8 cellular contexts compared by ENCODE assay signal in the genomic region with DNA sequence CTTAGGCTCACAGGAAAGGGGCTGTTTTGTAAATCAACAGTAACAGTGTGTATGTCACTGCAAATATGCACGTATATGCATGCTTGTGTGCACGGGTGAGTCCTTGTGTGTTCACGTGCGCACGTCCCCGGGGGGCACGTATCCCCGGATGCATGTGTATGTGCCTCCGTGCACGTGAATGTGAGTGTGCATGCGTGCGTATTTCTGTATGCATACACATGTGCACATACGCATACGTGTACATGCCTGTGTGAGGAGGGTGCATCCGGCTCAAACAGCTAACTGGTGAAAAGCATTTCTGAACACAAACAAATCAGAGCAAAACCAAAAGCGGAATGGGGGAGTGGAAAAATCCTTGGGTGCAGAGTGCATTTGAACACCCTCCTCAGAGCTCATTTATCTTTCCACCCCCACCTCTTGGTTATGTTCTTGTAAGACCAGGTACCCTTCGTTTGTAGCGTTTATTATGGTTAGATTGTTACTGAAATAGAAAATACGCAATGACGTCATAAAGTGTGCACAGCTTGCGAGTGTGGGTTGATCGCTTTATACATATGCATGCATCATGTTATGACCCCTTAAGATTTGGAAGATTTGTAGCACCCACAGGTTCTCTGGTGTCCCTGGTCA. TPM values are rescaled to one million over a fixed set of nuclear protein-coding genes. Genes with fewer than 3 reads are reported as not detected.
A peak's percentile ranks its signal among the peaks of the same experiment; 100 is the strongest.
DNase-seq lines count a peak whose midpoint lies in the region; ATAC-seq and TF ChIP-seq lines count a peak whose summit lies in the region.

No MANE protein-coding gene starts in this region.

- peaks cover 27% of the 10 kb centered on the region for H3K36me3 Mint-ChIP-seq in CD4-positive, alpha-beta T cell (ENCODE audit: low read depth)
- no peaks in the 10 kb centered on the region for H3K36me3 Mint-ChIP-seq in activated T-helper 2 cell treated with anti-CD3 and anti-CD28 coated beads, Interferon-gamma antibody, Interleukin-2, Interleukin-4, amounts not matched to agents 10 μg/mL and 5 μg/mL and 100 μg/mL, durations not matched to agents 14 hours and 24 hours and 36 hours (ENCODE audit: low read depth)
- no peaks in the 10 kb centered on the region for H3K36me3 Mint-ChIP-seq in stimulated activated naive CD8-positive, alpha-beta T cell treated with anti-CD3 and anti-CD28 coated beads, Interleukin-15, Interleukin-2, amounts not matched to agents 100 ng/mL and 50 ng/mL, for 24 hours (ENCODE audit: low read depth)

- no peaks in the 10 kb centered on the region for H3K79me2 ChIP-seq in MM.1S (ENCODE audit: low read length)

- no peaks in the 10 kb centered on the region for H3K27me3 Mint-ChIP-seq in CD4-positive, alpha-beta T cell
- H3K27me3 Mint-ChIP-seq in activated T-helper 2 cell treated with anti-CD3 and anti-CD28 coated beads, Interferon-gamma antibody, Interleukin-2, Interleukin-4, amounts not matched to agents 10 μg/mL and 5 μg/mL and 100 μg/mL, durations not matched to agents 14 hours and 24 hours and 36 hours (ENCODE audit: low read depth): no peaks in the 10 kb centered on the region
- no peaks in the 10 kb centered on the region for H3K27me3 Mint-ChIP-seq in stimulated activated naive CD8-positive, alpha-beta T cell treated with anti-CD3 and anti-CD28 coated beads, Interleukin-15, Interleukin-2, amounts not matched to agents 100 ng/mL and 50 ng/mL, for 24 hours

- intact Hi-C loops in CD4-positive, alpha-beta T cell (cut with DNase I, micrococcal nuclease): loop anchor here (1.0 to 5.0 kb wide), 14 partner anchors 21 to 782 kb away; partner anchors contain the start of genes CHKB (in 2 of the 2), SCO2 (in 2 of the 2), KLHDC7B (in 1 of the 2) and LMF2 (in 1 of the 2)
- intact Hi-C loops in activated T-helper 2 cell treated with anti-CD3 and anti-CD28 coated beads, Interferon-gamma antibody, Interleukin-2, Interleukin-4, amounts not matched to agents 10 μg/mL and 5 μg/mL and 100 μg/mL, durations not matched to agents 14 hours and 24 hours and 36 hours (cut with micrococcal nuclease): loop anchor here (1.0 to 5.0 kb wide), 5 partner anchors 38 to 376 kb away; partner anchors contain the start of genes PPP6R2 and TUBGCP6
- intact Hi-C loops in left ventricle myocardium superior (cut with micrococcal nuclease): no loop called here

- CTCF ChIA-PET in CD4-positive, alpha-beta T cell (lab: Charles Lee): interaction anchor here (0.7 to 3.8 kb wide), 20 partner anchors 12 to 472 kb away, joined by 3 to 35 read pairs (median 5); partner anchors contain the start of genes LMF2, NCAPH2, SCO2 and SYCE3

- DNase-seq in CD4-positive, alpha-beta T cell: peak; percentile 39 to 88 (median 58)
- DNase-seq in MM.1S (peak; percentile 56), left ventricle myocardium superior (no peak), NCI-H1694 (lab: John Stamatoyannopoulos, UW) (no peak), cerebellum (ENCODE audit: low spot score) (no peak)
- peak; percentile 73 for DNase-seq in activated T-helper 2 cell treated with anti-CD3 and anti-CD28 coated beads, Interferon-gamma antibody, Interleukin-2, Interleukin-4, amounts not matched to agents 10 μg/mL and 5 μg/mL and 100 μg/mL, durations not matched to agents 14 hours and 24 hours and 36 hours (ENCODE audit: low spot score)

- no peaks in the 10 kb centered on the region for H3K36me3 ChIP-seq in MM.1S (replicated peaks; ENCODE audit: insufficient read depth, low read length)

- ATAC-seq in CD4-positive, alpha-beta T cell (ENCODE audit: poor library complexity): peak; percentile 59
- ATAC-seq in GM21526 (IDR thresholded peaks at IDR 0.05; ENCODE audit: low FRiP score, unreplicated experiment) (peak; percentile 41), left ventricle myocardium superior (peak; percentile 27)

- H3K4me3 ChIP-seq in MM.1S (ENCODE audit: low read length): peak overlapping the region; percentile 73

- H3K4me1 Mint-ChIP-seq in CD4-positive, alpha-beta T cell (ENCODE audit: low read depth): peaks cover 35% of the 10 kb centered on the region
- H3K4me1 Mint-ChIP-seq in activated T-helper 2 cell treated with anti-CD3 and anti-CD28 coated beads, Interferon-gamma antibody, Interleukin-2, Interleukin-4, amounts not matched to agents 10 μg/mL and 5 μg/mL and 100 μg/mL, durations not matched to agents 14 hours and 24 hours and 36 hours (ENCODE audit: low read depth): peaks cover 32% of the 10 kb centered on the region
- H3K4me1 Mint-ChIP-seq in stimulated activated naive CD8-positive, alpha-beta T cell treated with anti-CD3 and anti-CD28 coated beads, Interleukin-15, Interleukin-2, amounts not matched to agents 100 ng/mL and 50 ng/mL, for 24 hours (ENCODE audit: low read depth): peaks cover 39% of the 10 kb centered on the region

- H3K4me3 Mint-ChIP-seq in CD4-positive, alpha-beta T cell: peak overlapping the region; percentile 90
- peak overlapping the region; percentile 81 for H3K4me3 Mint-ChIP-seq in activated T-helper 2 cell treated with anti-CD3 and anti-CD28 coated beads, Interferon-gamma antibody, Interleukin-2, Interleukin-4, amounts not matched to agents 10 μg/mL and 5 μg/mL and 100 μg/mL, durations not matched to agents 14 hours and 24 hours and 36 hours (ENCODE audit: low read depth)
- peak overlapping the region; percentile 75 for H3K4me3 Mint-ChIP-seq in stimulated activated naive CD8-positive, alpha-beta T cell treated with anti-CD3 and anti-CD28 coated beads, Interleukin-15, Interleukin-2, amounts not matched to agents 100 ng/mL and 50 ng/mL, for 24 hours

- H3K9me3 ChIP-seq in CD4-positive, alpha-beta T cell (ENCODE audit: control insufficient read depth, low read length): no peaks in the 10 kb centered on the region
- no peaks in the 10 kb centered on the region for H3K9me3 ChIP-seq in MM.1S (replicated peaks; ENCODE audit: insufficient read depth, low read length)

- no peaks in the 10 kb centered on the region for H3K27me3 ChIP-seq in CD4-positive, alpha-beta T cell (ENCODE audit: control insufficient read depth, insufficient read depth, low read length)
- no peaks in the 10 kb centered on the region for H3K27me3 ChIP-seq in MM.1S (replicated peaks; ENCODE audit: insufficient read depth, low read length)

- peaks cover 18% of the 10 kb centered on the region for H3F3A ChIP-seq in MM.1S (ENCODE audit: insufficient read depth, low read length)

- no peaks in the 10 kb centered on the region for H3K9me3 Mint-ChIP-seq in CD4-positive, alpha-beta T cell
- no peaks in the 10 kb centered on the region for H3K9me3 Mint-ChIP-seq in activated T-helper 2 cell treated with anti-CD3 and anti-CD28 coated beads, Interferon-gamma antibody, Interleukin-2, Interleukin-4, amounts not matched to agents 10 μg/mL and 5 μg/mL and 100 μg/mL, durations not matched to agents 14 hours and 24 hours and 36 hours
- no peaks in the 10 kb centered on the region for H3K9me3 Mint-ChIP-seq in stimulated activated naive CD8-positive, alpha-beta T cell treated with anti-CD3 and anti-CD28 coated beads, Interleukin-15, Interleukin-2, amounts not matched to agents 100 ng/mL and 50 ng/mL, for 24 hours

- H2AFZ ChIP-seq in MM.1S (ENCODE audit: low read length): peak overlapping the region; percentile 70

- peaks cover 24% of the 10 kb centered on the region for H3K4me1 ChIP-seq in MM.1S (ENCODE audit: low read length)

- H3K27ac ChIP-seq in CD4-positive, alpha-beta T cell (ENCODE audit: low read depth, low read length): peak overlapping the region; percentile 85
- peak overlapping the region; percentile 71; the same call in 1 of the 2 replicates for H3K27ac ChIP-seq in MM.1S (ENCODE audit: low read length)

- no peaks in the 10 kb centered on the region for H3K9me2 ChIP-seq in MM.1S (replicated peaks; ENCODE audit: insufficient read depth, low read length)

- TF ChIP-seq CTCF in CD4-positive, alpha-beta T cell (IDR thresholded peaks at IDR 0.05): no peak
- TF ChIP-seq CTCF in MM.1S (IDR thresholded peaks at IDR 0.05; ENCODE audit: low read length): no peak

- no peaks in the 10 kb centered on the region for H4K20me1 ChIP-seq in MM.1S (ENCODE audit: insufficient read depth, low read length)

- H3K9ac ChIP-seq in MM.1S (ENCODE audit: low read length): peak overlapping the region; percentile 40

- H3K27ac Mint-ChIP-seq in CD4-positive, alpha-beta T cell: peak overlapping the region; percentile 98
- H3K27ac Mint-ChIP-seq in activated T-helper 2 cell treated with anti-CD3 and anti-CD28 coated beads, Interferon-gamma antibody, Interleukin-2, Interleukin-4, amounts not matched to agents 10 μg/mL and 5 μg/mL and 100 μg/mL, durations not matched to agents 14 hours and 24 hours and 36 hours: peak overlapping the region; percentile 96
- H3K27ac Mint-ChIP-seq in stimulated activated naive CD8-positive, alpha-beta T cell treated with anti-CD3 and anti-CD28 coated beads, Interleukin-15, Interleukin-2, amounts not matched to agents 100 ng/mL and 50 ng/mL, for 24 hours: peak overlapping the region; percentile 72

- peak overlapping the region; percentile 96 for H3K4me2 ChIP-seq in MM.1S (ENCODE audit: low read depth, low read length)

- POLR2A ChIA-PET in CD4-positive, alpha-beta T cell (lab: Charles Lee): interaction anchor here (0.6 to 3.4 kb wide), 51 partner anchors 9 to 765 kb away, joined by 3 to 152 read pairs (median 5); partner anchors contain the start of genes CHKB, CPT1B, HDAC10 and KLHDC7B

RNA-seq across cellular contexts. Expression of gene ARSA, which starts 7.0 kb away (rescaled TPM):
- total RNA-seq in CD4-positive, alpha-beta T cell: 10 to 100 TPM; 52.3 to 54.4 TPM
- total RNA-seq in activated T-helper 2 cell treated with anti-CD3 and anti-CD28 coated beads, Interferon-gamma antibody, Interleukin-2, Interleukin-4, amounts not matched to agents 10 μg/mL and 5 μg/mL and 100 μg/mL, durations not matched to agents 14 hours and 24 hours and 36 hours: 25.0 TPM in 2 replicates
- total RNA-seq in left ventricle myocardium superior (22.2 TPM), cerebellum (5.9 TPM)

RNA-seq across cellular contexts. Expression of gene MAPK8IP2, which starts 20.4 kb away (rescaled TPM):
- total RNA-seq in CD4-positive, alpha-beta T cell: under 1 TPM; 0.31 to 0.52 TPM
- total RNA-seq in activated T-helper 2 cell treated with anti-CD3 and anti-CD28 coated beads, Interferon-gamma antibody, Interleukin-2, Interleukin-4, amounts not matched to agents 10 μg/mL and 5 μg/mL and 100 μg/mL, durations not matched to agents 14 hours and 24 hours and 36 hours: 0.09 and 0.16 TPM in 2 replicates
- total RNA-seq in left ventricle myocardium superior: 0.57 TPM
- total RNA-seq in cerebellum: 38.4 TPM

RNA-seq across cellular contexts. Expression of gene CHKB, which starts 38.3 kb away (rescaled TPM):
- total RNA-seq in CD4-positive, alpha-beta T cell: 100 to 1,000 TPM; 152 to 156 TPM
- 86.1 and 90.9 TPM in 2 replicates for total RNA-seq in activated T-helper 2 cell treated with anti-CD3 and anti-CD28 coated beads, Interferon-gamma antibody, Interleukin-2, Interleukin-4, amounts not matched to agents 10 μg/mL and 5 μg/mL and 100 μg/mL, durations not matched to agents 14 hours and 24 hours and 36 hours
- total RNA-seq in left ventricle myocardium superior (42.7 TPM), cerebellum (29.0 TPM)

RNA-seq across cellular contexts. Expression of gene CPT1B, which starts 42.7 kb away (rescaled TPM):
- 10 to 100 TPM; 59.1 to 68.3 TPM for total RNA-seq in CD4-positive, alpha-beta T cell
- total RNA-seq in activated T-helper 2 cell treated with anti-CD3 and anti-CD28 coated beads, Interferon-gamma antibody, Interleukin-2, Interleukin-4, amounts not matched to agents 10 μg/mL and 5 μg/mL and 100 μg/mL, durations not matched to agents 14 hours and 24 hours and 36 hours: 68.2 and 74.3 TPM in 2 replicates
- total RNA-seq in left ventricle myocardium superior (458 TPM), cerebellum (9.2 TPM)

RNA-seq across cellular contexts. Expression of gene SHANK3, which starts 51.6 kb away (rescaled TPM):
- total RNA-seq in CD4-positive, alpha-beta T cell: not detected
- 0.16 and 0.25 TPM in 2 replicates for total RNA-seq in activated T-helper 2 cell treated with anti-CD3 and anti-CD28 coated beads, Interferon-gamma antibody, Interleukin-2, Interleukin-4, amounts not matched to agents 10 μg/mL and 5 μg/mL and 100 μg/mL, durations not matched to agents 14 hours and 24 hours and 36 hours
- total RNA-seq in left ventricle myocardium superior (22.9 TPM), cerebellum (6.4 TPM)

Comparison
In these comparisons a context has a peak if more than half of its experiments do, and no peak if none do; other contexts are left out.
1. DNase-seq: peak in CD4-positive, alpha-beta T cell (10 of 10), MM.1S (single experiment) and activated T-helper 2 cell treated with anti-CD3 and anti-CD28 coated beads, Interferon-gamma antibody, Interleukin-2, Interleukin-4, amounts not matched to agents 10 μg/mL and 5 μg/mL and 100 μg/mL, durations not matched to agents 14 hours and 24 hours and 36 hours (single experiment); none in left ventricle myocardium superior (single experiment), NCI-H1694 (single experiment) and cerebellum (single experiment).
2. RNA of gene MAPK8IP2, which starts 20.4 kb away (total RNA-seq): 38.4 TPM in cerebellum (single experiment); 0.57 TPM in left ventricle myocardium superior (single experiment), 0.31 to 0.52 TPM in CD4-positive, alpha-beta T cell and 0.09 to 0.16 TPM in activated T-helper 2 cell treated with anti-CD3 and anti-CD28 coated beads, Interferon-gamma antibody, Interleukin-2, Interleukin-4, amounts not matched to agents 10 μg/mL and 5 μg/mL and 100 μg/mL, durations not matched to agents 14 hours and 24 hours and 36 hours; every median in the first group is over 10 times any median in the second.
3. Peak in every context shown above with its lines, with median percentiles within 50 percentile points of each other: ATAC-seq, H3K27ac Mint-ChIP-seq and H3K4me3 Mint-ChIP-seq.